In genomic region chr5:149988126-149988525, GRCh38 we compare ENCODE assay signal across 18 cellular contexts. TPM values are rescaled to one million over a fixed set of nuclear protein-coding genes. Genes with fewer than 3 reads are reported as not detected.
DNase-seq lines count a peak whose midpoint lies in the region; ATAC-seq, FAIRE-seq and TF ChIP-seq lines count a peak whose summit lies in the region.
"Had no signal": no experiment of that assay in that cellular context is flagged by ENCODE, and none has a peak within 500 bp of the region (broad histone marks: within the 10 kb centered on the region; RNA-seq: fewer than 3 reads in every experiment).

No MANE protein-coding gene starts in this region.

- no peak overlapping the region for H4K8ac ChIP-seq in trophoblast cell (ENCODE audit: low read depth, low read length)

- no peak overlapping the region for H4K12ac ChIP-seq in trophoblast cell (ENCODE audit: low read depth, low read length)

- no peak for FAIRE-seq in K562 (lab: Jason Lieb, UNC)
- FAIRE-seq: HTR-8/SVneo had no signal

- H3K36me3 Mint-ChIP-seq in MCF 10A (ENCODE audit: insufficient read depth, unreplicated experiment): peaks cover 45% of the 10 kb centered on the region

- H2BK12ac ChIP-seq in trophoblast cell (ENCODE audit: low read length): no peak overlapping the region

- no peak overlapping the region for H4K91ac ChIP-seq in trophoblast cell (ENCODE audit: low read depth, low read length)

- dilution Hi-C loops in mammary epithelial cell (cut with HindIII; ENCODE audit: low sequenced_read_pairs): loop anchor here (10.0 kb wide), 1 partner anchor 323 kb away; no protein-coding TSS in a partner anchor

- no peak for TF ChIP-seq EP300 in Ishikawa (IDR thresholded peaks at IDR 0.05; ENCODE audit: borderline replicate concordance)
- TF ChIP-seq EP300 in K562 (IDR thresholded peaks at IDR 0.05; ENCODE audit: low read length): no peak

- H3K27me3 ChIP-seq in mammary epithelial cell (ENCODE audit: insufficient read depth, low read length): no peaks in the 10 kb centered on the region
- H3K27me3 ChIP-seq in K562 (ENCODE audit: control insufficient read depth in 2 of 2, insufficient read depth in 2 of 2, low read length in 2 of 2): no peaks in the 10 kb centered on the region
- no peaks in the 10 kb centered on the region for H3K27me3 ChIP-seq in trophoblast cell (ENCODE audit: insufficient read depth, low read length)

- H3K4me1 ChIP-seq in mammary epithelial cell (ENCODE audit: insufficient read depth, low read length) (no peaks in the 10 kb centered on the region), K562 (replicated peaks in 1 of 2; ENCODE audit: control insufficient read depth in 2 of 2, insufficient read depth in 2 of 2, low read length in 2 of 2) (no peaks in the 10 kb centered on the region), trophoblast cell (ENCODE audit: control insufficient read depth in 1 of 2, insufficient read depth in 2 of 2, low read length in 2 of 2) (no peaks in the 10 kb centered on the region)

- H3K36me3 ChIP-seq in mammary epithelial cell (ENCODE audit: insufficient read depth, low read length) (no peaks in the 10 kb centered on the region), K562 (ENCODE audit: control insufficient read depth, insufficient read depth, low read length) (no peaks in the 10 kb centered on the region), trophoblast cell (ENCODE audit: control insufficient read depth in 1 of 2, insufficient read depth in 2 of 2, low read length in 2 of 2) (no peaks in the 10 kb centered on the region)

- no peak overlapping the region for H3K18ac ChIP-seq in trophoblast cell (ENCODE audit: low read length)

- TF ChIP-seq POLR2A in K562 (conservative IDR thresholded peaks at IDR 0.05): no peak

- POLR2A ChIA-PET in MCF 10A (lab: Yijun Ruan, JAX) (interaction anchor here (0.7 kb wide), 1 partner anchor 11 kb away, joined by 3 read pairs; no protein-coding TSS in a partner anchor), K562 (lab: Yijun Ruan, JAX) (interaction anchor here (1.0 kb wide), 1 partner anchor 37 kb away, joined by 3 read pairs; no protein-coding TSS in a partner anchor)

- TF ChIP-seq RAD21 in Ishikawa (IDR thresholded peaks at IDR 0.05; ENCODE audit: low read depth) (no peak), K562 (CRISPR knock-in tag; conservative IDR thresholded peaks at IDR 0.05 in 1 of 2, IDR thresholded peaks at IDR 0.05 in 1 of 2) (no peak)

- H3K9me3 ChIP-seq in mammary epithelial cell (replicated peaks; ENCODE audit: insufficient read depth, low read length) (no peaks in the 10 kb centered on the region), K562 (replicated peaks; ENCODE audit: control insufficient read depth, insufficient read depth, low read depth, low read length) (no peaks in the 10 kb centered on the region), trophoblast cell (ENCODE audit: insufficient read depth, low read depth, low read length) (no peaks in the 10 kb centered on the region)

- H3K23ac ChIP-seq in trophoblast cell (ENCODE audit: low read length): no peak overlapping the region

- peaks cover 10% of the 10 kb centered on the region for H3K4me1 Mint-ChIP-seq in MCF 10A (ENCODE audit: insufficient read depth, unreplicated experiment)
- H3K4me1 Mint-ChIP-seq: CD14-positive monocyte had no signal

- H2AFZ ChIP-seq in mammary epithelial cell (ENCODE audit: low read depth, low read length) (no peak overlapping the region), K562 (ENCODE audit: low read depth, low read length) (no peak overlapping the region), trophoblast cell (ENCODE audit: insufficient read depth, low read length, poor library complexity) (no peak overlapping the region)

- no peak overlapping the region for H3K27ac ChIP-seq in mammary epithelial cell (ENCODE audit: insufficient read depth, low read depth, low read length)
- no peak overlapping the region for H3K27ac ChIP-seq in K562 (ENCODE audit: extremely low read depth, low read depth, low read length)
- no peak overlapping the region for H3K27ac ChIP-seq in trophoblast cell (ENCODE audit: low read depth, low read length)

- H3K4ac ChIP-seq in trophoblast cell (ENCODE audit: low read depth, low read length): no peak overlapping the region

- no peaks in the 10 kb centered on the region for H3K79me1 ChIP-seq in trophoblast cell (ENCODE audit: low read length)

- ATAC-seq in K562: no peak
- no peak for ATAC-seq in GM18870 (IDR thresholded peaks at IDR 0.05; ENCODE audit: unreplicated experiment)
- ATAC-seq: CD8-positive, alpha-beta T cell had no signal

- no peak overlapping the region for H3K4me3 Mint-ChIP-seq in MCF 10A (ENCODE audit: unreplicated experiment)
- H3K4me3 Mint-ChIP-seq: CD14-positive monocyte; CD8-positive, alpha-beta T cell; HFFc6 had no signal

- H3K9ac ChIP-seq in mammary epithelial cell (ENCODE audit: insufficient read depth, low read length) (no peak overlapping the region), K562 (ENCODE audit: insufficient read depth in 1 of 2, low read depth in 2 of 2, low read length in 2 of 2) (no peak overlapping the region), trophoblast cell (ENCODE audit: low read length) (no peak overlapping the region)

- H4K20me1 ChIP-seq in mammary epithelial cell (ENCODE audit: insufficient read depth, low read length) (no peaks in the 10 kb centered on the region), K562 (replicated peaks; ENCODE audit: control insufficient read depth, insufficient read depth, low read length) (no peaks in the 10 kb centered on the region)

- intact Hi-C loops in MCF 10A (cut with micrococcal nuclease): no loop called here
- intact Hi-C loops in mammary epithelial cell (cut with micrococcal nuclease): no loop called here
- intact Hi-C loops in K562 (cut with micrococcal nuclease): no loop called here

- WGBS in mammary epithelial cell (ENCODE audit: low coverage, missing lambda C conversion rate): 90% methylated on average over 5 of the region's 5 CpGs
- 54% methylated on average over 5 of the region's 5 CpGs for WGBS in K562 (ENCODE audit: insufficient coverage, low coverage, missing lambda C conversion rate)
- no CpG with 5 or more reads among the region's 5 CpGs for WGBS in trophoblast cell (ENCODE audit: extremely low coverage, insufficient coverage, insufficient read length)

- H3K27me3 Mint-ChIP-seq in MCF 10A (ENCODE audit: insufficient read depth, unreplicated experiment): no peaks in the 10 kb centered on the region

- H3K14ac ChIP-seq in trophoblast cell (ENCODE audit: low read length): no peak overlapping the region

- H2BK5ac ChIP-seq in trophoblast cell (ENCODE audit: low read depth, low read length, poor library complexity): no peak overlapping the region

- no peaks in the 10 kb centered on the region for H3K9me3 Mint-ChIP-seq in MCF 10A (ENCODE audit: unreplicated experiment)
- H3K9me3 Mint-ChIP-seq: CD14-positive monocyte; CD8-positive, alpha-beta T cell; HFFc6 had no signal

- no peaks in the 10 kb centered on the region for H3K9me1 ChIP-seq in K562 (ENCODE audit: control insufficient read depth, insufficient read depth, low read length)

- DNase-seq in MCF 10A (ENCODE audit: unreplicated experiment): peak; percentile 59
- no peak for DNase-seq in mammary epithelial cell
- DNase-seq in K562 (ENCODE audit: extremely low read depth in 1 of 4, low spot score in 3 of 4): no peak
- peak; percentile 21 to 30 for DNase-seq in trophoblast cell
- DNase-seq in activated CD8-positive, alpha-beta memory T cell treated with anti-CD3 and anti-CD28 coated beads for 24 hours: no peak
- DNase-seq in NCI-H1417 (lab: John Stamatoyannopoulos, UW): no peak
- DNase-seq: CD8-positive, alpha-beta T cell; COR-L47; DMS53; GF-D8; HCEC 1CT; HFFc6 had no signal

- TF ChIP-seq CTCF in MCF 10A (IDR thresholded peaks at IDR 0.05; ENCODE audit: unreplicated experiment): no peak
- no peak for TF ChIP-seq CTCF in mammary epithelial cell (conservative IDR thresholded peaks at IDR 0.05 in 1 of 2, IDR thresholded peaks at IDR 0.05 in 1 of 2; ENCODE audit: extremely low read depth in 1 of 2, insufficient read depth in 1 of 2, low read depth in 1 of 2, low read length in 2 of 2)
- no peak for TF ChIP-seq CTCF in K562 (IDR thresholded peaks at IDR 0.05 in 2 of 3, conservative IDR thresholded peaks at IDR 0.05 in 1 of 3; ENCODE audit: insufficient read depth in 2 of 3, low read depth in 1 of 3, low read length in 3 of 3)

- BruUV-seq in MCF 10A (replicated peaks; lab: Mats Ljungman, UMichigan) (no TSS peak), mammary epithelial cell (replicated peaks; lab: Mats Ljungman, UMichigan) (no TSS peak), K562 (replicated peaks; lab: Mats Ljungman, UMichigan) (no TSS peak)

- H2AK5ac ChIP-seq in trophoblast cell (ENCODE audit: low read length): no peak overlapping the region

- CTCF ChIA-PET in MCF 10A (lab: Yijun Ruan, JAX) (interaction anchor here (1.0 to 3.6 kb wide), 3 partner anchors 21 to 153 kb away, joined by 3 to 20 read pairs (median 4); no protein-coding TSS in a partner anchor), mammary epithelial cell (lab: Charles Lee; ENCODE audit: low non-redundant PET) (no interaction called here), K562 (lab: Yijun Ruan, JAX; ENCODE audit: low intra/inter-chr PET ratio) (interaction anchor here (5.1 kb wide), 1 partner anchor 152 kb away, joined by 102 read pairs; no protein-coding TSS in a partner anchor)

- in situ Hi-C loops in mammary epithelial cell (cut with MboI; ENCODE audit: low sequenced_read_pairs in 2 of 2): no loop called here
- in situ Hi-C loops in K562 (cut with MboI): loop anchor here (5.0 kb wide), 1 partner anchor 151 kb away; no protein-coding TSS in a partner anchor

- no peak overlapping the region for H2BK120ac ChIP-seq in trophoblast cell (ENCODE audit: insufficient read depth, low read length, poor library complexity)

- H3K79me2 ChIP-seq in mammary epithelial cell (ENCODE audit: insufficient read depth, low read length): no peaks in the 10 kb centered on the region
- H3K79me2 ChIP-seq in K562 (ENCODE audit: control insufficient read depth, insufficient read depth, low read length): no peaks in the 10 kb centered on the region
- no peaks in the 10 kb centered on the region for H3K79me2 ChIP-seq in trophoblast cell (ENCODE audit: control insufficient read depth, insufficient read depth, low read length, poor library complexity)

- H3K4me2 ChIP-seq in mammary epithelial cell (ENCODE audit: insufficient read depth, low read depth, low read length) (no peak overlapping the region), K562 (ENCODE audit: insufficient read depth, low read length) (no peak overlapping the region), trophoblast cell (ENCODE audit: low read length) (no peak overlapping the region)

- no peak overlapping the region for H3K27ac Mint-ChIP-seq in MCF 10A (ENCODE audit: low read depth, unreplicated experiment)
- H3K27ac Mint-ChIP-seq: CD8-positive, alpha-beta T cell; HFFc6 had no signal

- H3K4me3 ChIP-seq in mammary epithelial cell (replicated peaks in 1 of 3; ENCODE audit: insufficient read depth in 1 of 3, low read depth in 2 of 3, low read length in 3 of 3) (no peak overlapping the region), K562 (no peak overlapping the region), trophoblast cell (ENCODE audit: low read depth, low read length) (no peak overlapping the region)

RNA-seq across cellular contexts. Expression of gene TIGD6, which starts 12.3 kb away (rescaled TPM):
- total RNA-seq in MCF 10A (2022) (9.0 and 10.6 TPM in 2 replicates), mammary epithelial cell (1 to 10 TPM; 5.8 to 6.0 TPM), K562 (2014; rRNA removed) (3.9 and 5.2 TPM in 2 replicates), K562 (2014; rRNA removed; fragmentation: Illumina TruSeq; extraction: Trizol) (3.9 and 4.3 TPM in 2 replicates), K562 (2015; rRNA removed; fragmentation: Illumina TruSeq; extraction: Trizol) (3.8 and 4.3 TPM in 2 replicates), K562 (2021) (4.3 and 4.4 TPM in 2 replicates)
- polyA plus RNA-seq in mammary epithelial cell (4.1 TPM), K562 (2011; rRNA removed) (4.9 and 5.1 TPM in 2 replicates), K562 (2014; fragmentation: Illumina TruSeq; extraction: Trizol) (6.3 and 7.0 TPM in 2 replicates), K562 (2014; fragmentation: Nextera tagmentation; extraction: Ambion mirVana) (1 to 10 TPM; 1.8 to 2.3 TPM), K562 (2014; rRNA removed) (3.1 and 4.0 TPM in 2 replicates)
- 5.5 TPM for polyA minus RNA-seq in mammary epithelial cell
- 8.2 and 12.4 TPM in 2 replicates for total RNA-seq in K562 (2011; cell fraction: chromatin; rRNA removed; ENCODE audit: low replicate concordance)
- total RNA-seq in K562 (2011; cell fraction: nucleolus; rRNA removed): 5.2 and 6.6 TPM in 2 replicates
- 12.1 and 13.1 TPM in 2 replicates for total RNA-seq in K562 (2011; cell fraction: nucleoplasm; rRNA removed)
- polyA plus RNA-seq in K562 (2011; cell fraction: cytosol; rRNA removed): 5.7 TPM in 2 replicates
- polyA plus RNA-seq in K562 (2011; cell fraction: nucleus; rRNA removed): 14.9 and 16.9 TPM in 2 replicates
- polyA plus RNA-seq in K562 (2012): 4.9 and 5.4 TPM in 2 replicates
- 9.4 and 9.9 TPM in 2 replicates for polyA minus RNA-seq in K562 (2011; rRNA and poly(A)+ RNA removed)
- 1.0 and 2.7 TPM in 2 replicates for polyA minus RNA-seq in K562 (2011; cell fraction: cytosol; rRNA and poly(A)+ RNA removed)
- polyA minus RNA-seq in K562 (2011; cell fraction: nucleus; rRNA and poly(A)+ RNA removed): 4.8 and 8.7 TPM in 2 replicates
- polyA plus RNA-seq in trophoblast cell (2013): 3.6 and 3.8 TPM in 2 replicates

RNA-seq across cellular contexts. Expression of gene HMGXB3, which starts 12.4 kb away (rescaled TPM):
- total RNA-seq in MCF 10A (2022) (66.8 and 67.8 TPM in 2 replicates), mammary epithelial cell (10 to 100 TPM; 46.7 to 60.0 TPM), K562 (2014; rRNA removed) (32.1 and 44.2 TPM in 2 replicates), K562 (2014; rRNA removed; fragmentation: Illumina TruSeq; extraction: Trizol) (32.2 and 34.3 TPM in 2 replicates), K562 (2015; rRNA removed; fragmentation: Illumina TruSeq; extraction: Trizol) (32.2 and 34.7 TPM in 2 replicates), K562 (2021) (44.1 and 44.3 TPM in 2 replicates)
- polyA plus RNA-seq in mammary epithelial cell (35.5 TPM), K562 (2011; rRNA removed) (44.0 and 47.5 TPM in 2 replicates), K562 (2014; fragmentation: Illumina TruSeq; extraction: Trizol) (40.0 and 41.0 TPM in 2 replicates), K562 (2014; fragmentation: Nextera tagmentation; extraction: Ambion mirVana) (1 to 10 TPM; 1.8 to 2.1 TPM), K562 (2014; rRNA removed) (31.7 and 31.9 TPM in 2 replicates)
- polyA minus RNA-seq in mammary epithelial cell: 88.9 TPM
- 126 and 156 TPM in 2 replicates for total RNA-seq in K562 (2011; cell fraction: chromatin; rRNA removed; ENCODE audit: low replicate concordance)
- 104 and 109 TPM in 2 replicates for total RNA-seq in K562 (2011; cell fraction: nucleolus; rRNA removed)
- total RNA-seq in K562 (2011; cell fraction: nucleoplasm; rRNA removed): 92.4 and 96.9 TPM in 2 replicates
- 37.8 and 42.6 TPM in 2 replicates for polyA plus RNA-seq in K562 (2011; cell fraction: cytosol; rRNA removed)
- polyA plus RNA-seq in K562 (2011; cell fraction: nucleus; rRNA removed): 119 and 131 TPM in 2 replicates
- 26.6 and 30.2 TPM in 2 replicates for polyA plus RNA-seq in K562 (2012)
- 61.8 and 62.5 TPM in 2 replicates for polyA minus RNA-seq in K562 (2011; rRNA and poly(A)+ RNA removed)
- 33.1 and 34.0 TPM in 2 replicates for polyA minus RNA-seq in K562 (2011; cell fraction: cytosol; rRNA and poly(A)+ RNA removed)
- polyA minus RNA-seq in K562 (2011; cell fraction: nucleus; rRNA and poly(A)+ RNA removed): 49.3 and 58.9 TPM in 2 replicates
- 22.9 and 23.8 TPM in 2 replicates for polyA plus RNA-seq in trophoblast cell (2013)

RNA-seq across cellular contexts. Expression of gene SLC26A2, which starts 27.6 kb away (rescaled TPM):
- total RNA-seq in MCF 10A (2022): 44.1 and 56.2 TPM in 2 replicates
- 10 to 100 TPM; 18.1 to 63.2 TPM for total RNA-seq in mammary epithelial cell
- polyA plus RNA-seq in mammary epithelial cell: 12.8 TPM
- 39.1 TPM for polyA minus RNA-seq in mammary epithelial cell
- 6.6 and 7.6 TPM in 2 replicates for total RNA-seq in K562 (2011; cell fraction: chromatin; rRNA removed; ENCODE audit: low replicate concordance)
- 4.6 and 5.3 TPM in 2 replicates for total RNA-seq in K562 (2011; cell fraction: nucleolus; rRNA removed)
- total RNA-seq in K562 (2011; cell fraction: nucleoplasm; rRNA removed): 6.6 and 9.2 TPM in 2 replicates
- 3.1 and 3.6 TPM in 2 replicates for total RNA-seq in K562 (2014; rRNA removed)
- 4.3 and 5.6 TPM in 2 replicates for total RNA-seq in K562 (2014; rRNA removed; fragmentation: Illumina TruSeq; extraction: Trizol)
- total RNA-seq in K562 (2015; rRNA removed; fragmentation: Illumina TruSeq; extraction: Trizol): 5.8 and 6.3 TPM in 2 replicates
- 4.1 and 4.9 TPM in 2 replicates for total RNA-seq in K562 (2021)
- 4.7 and 4.9 TPM in 2 replicates for polyA plus RNA-seq in K562 (2011; rRNA removed)
- polyA plus RNA-seq in K562 (2011; cell fraction: cytosol; rRNA removed): 1.2 and 3.2 TPM in 2 replicates
- 1.7 and 3.6 TPM in 2 replicates for polyA plus RNA-seq in K562 (2011; cell fraction: nucleus; rRNA removed)
- 2.9 and 4.4 TPM in 2 replicates for polyA plus RNA-seq in K562 (2012)
- polyA plus RNA-seq in K562 (2014; fragmentation: Illumina TruSeq; extraction: Trizol): 3.3 and 3.5 TPM in 2 replicates
- 1 to 10 TPM; 1.1 to 2.0 TPM for polyA plus RNA-seq in K562 (2014; fragmentation: Nextera tagmentation; extraction: Ambion mirVana)
- polyA plus RNA-seq in K562 (2014; rRNA removed): 2.6 TPM in 2 replicates
- polyA minus RNA-seq in K562 (2011; rRNA and poly(A)+ RNA removed): 13.8 and 13.9 TPM in 2 replicates
- 4.2 and 6.2 TPM in 2 replicates for polyA minus RNA-seq in K562 (2011; cell fraction: cytosol; rRNA and poly(A)+ RNA removed)
- 1.9 and 4.0 TPM in 2 replicates for polyA minus RNA-seq in K562 (2011; cell fraction: nucleus; rRNA and poly(A)+ RNA removed)
- polyA plus RNA-seq in trophoblast cell (2013): 4.0 and 4.2 TPM in 2 replicates

RNA-seq across cellular contexts. Expression of gene PDE6A, which starts 43.5 kb away (rescaled TPM):
- total RNA-seq in MCF 10A (2022) (0.22 and 0.42 TPM in 2 replicates), mammary epithelial cell (under 1 TPM; 0.07 to 0.17 TPM), K562 (2014; rRNA removed) (not detected in 2 replicates), K562 (2014; rRNA removed; fragmentation: Illumina TruSeq; extraction: Trizol) (not detected in 2 replicates), K562 (2015; rRNA removed; fragmentation: Illumina TruSeq; extraction: Trizol) (0.04 TPM in 2 replicates), K562 (2021) (not detected in 2 replicates)
- polyA plus RNA-seq in mammary epithelial cell (0.06 TPM), K562 (2011; rRNA removed) (not detected in 2 replicates), K562 (2014; fragmentation: Illumina TruSeq; extraction: Trizol) (0.03 TPM in 1 of 2 replicates, not detected in the other), K562 (2014; fragmentation: Nextera tagmentation; extraction: Ambion mirVana) (under 1 TPM in 1 of 2 experiments, not detected in 1; 0.01 TPM), K562 (2014; rRNA removed) (0.01 TPM in 1 of 2 replicates, not detected in the other)
- not detected for polyA minus RNA-seq in mammary epithelial cell
- not detected in 2 replicates for total RNA-seq in K562 (2011; cell fraction: chromatin; rRNA removed; ENCODE audit: low replicate concordance)
- not detected in 2 replicates for total RNA-seq in K562 (2011; cell fraction: nucleolus; rRNA removed)
- 0.23 TPM in 1 of 2 replicates, not detected in the other for total RNA-seq in K562 (2011; cell fraction: nucleoplasm; rRNA removed)
- polyA plus RNA-seq in K562 (2011; cell fraction: cytosol; rRNA removed): 0.03 TPM in 1 of 2 replicates, not detected in the other
- not detected in 2 replicates for polyA plus RNA-seq in K562 (2011; cell fraction: nucleus; rRNA removed)
- polyA plus RNA-seq in K562 (2012): 0.04 and 0.05 TPM in 2 replicates
- polyA minus RNA-seq in K562 (2011; rRNA and poly(A)+ RNA removed): not detected in 2 replicates
- polyA minus RNA-seq in K562 (2011; cell fraction: cytosol; rRNA and poly(A)+ RNA removed): not detected in 2 replicates
- polyA minus RNA-seq in K562 (2011; cell fraction: nucleus; rRNA and poly(A)+ RNA removed): not detected in 2 replicates
- not detected in 2 replicates for polyA plus RNA-seq in trophoblast cell (2013)
- total RNA-seq: CD8-positive, alpha-beta T cell; HFFc6 had no signal
- polyA plus RNA-seq: AG04450, BJ, CD14-positive monocyte had no signal

Comparison
In these comparisons a context has a peak if more than half of its experiments do, and no peak if none do; other contexts are left out.
1. DNase-seq: peak in MCF 10A (single experiment) and trophoblast cell (2 of 2); none in mammary epithelial cell (single experiment), K562 (0 of 4), activated CD8-positive, alpha-beta memory T cell treated with anti-CD3 and anti-CD28 coated beads for 24 hours (single experiment) and NCI-H1417 (0 of 3).